ENCODE assay signal across 8 cellular contexts in genomic region chr11:111911563-111912401, GRCh38. TPM values are rescaled to one million over a fixed set of nuclear protein-coding genes. Genes with fewer than 3 reads are reported as not detected.
DNase-seq lines count a peak whose midpoint lies in the region; ATAC-seq, FAIRE-seq and TF ChIP-seq lines count a peak whose summit lies in the region.

CRYAB (minus strand) TSS chr11:111911770; CDS start chr11:111911724, 46 bp downstream.

- dilution Hi-C loops in endothelial cell of umbilical vein (cut with MboI; ENCODE audit: extremely low pct_ligation_motif_present, low sequenced_read_pairs), result no loop called here

- TF ChIP-seq CTCF in endothelial cell of umbilical vein (IDR thresholded peaks at IDR 0.05; ENCODE audit: extremely low read depth in 1 of 2, insufficient read depth in 1 of 2, low read depth in 1 of 2, low read length in 2 of 2), result no peak
- TF ChIP-seq CTCF in lower lobe of right lung (IDR thresholded peaks at IDR 0.05), result no peak
- TF ChIP-seq CTCF in tibial artery (IDR thresholded peaks at IDR 0.05), result no peak

- POLR2A ChIA-PET in endothelial cell of umbilical vein (lab: Charles Lee), result no interaction called here

- H3K27ac ChIP-seq in endothelial cell of umbilical vein (ENCODE audit: insufficient read depth, low read depth, low read length) (no peak within 1 kb of the TSS), lower lobe of right lung (peak within 1 kb of the TSS; percentile 83), tibial artery (peak within 1 kb of the TSS; percentile 92 to 98)

- CTCF ChIA-PET in endothelial cell of umbilical vein (lab: Charles Lee), result interaction anchor here (0.5 to 1.4 kb wide), 3 partner anchors 30 to 70 kb away, joined by 3 to 4 read pairs (median 3); no protein-coding TSS in a partner anchor

- H3K36me3 ChIP-seq in endothelial cell of umbilical vein (ENCODE audit: control insufficient read depth in 2 of 2, extremely low read depth in 1 of 2, insufficient read depth in 2 of 2, low read length in 2 of 2) (no peaks in the 10 kb centered on the region), lower lobe of right lung (peaks cover 9% of the 10 kb centered on the region), tibial artery (peaks cover 10 to 25% (median 13%) of the 10 kb centered on the region in 3 donors)

- peak within 1 kb of the TSS; percentile 22 for H2AFZ ChIP-seq in endothelial cell of umbilical vein (ENCODE audit: low read depth, low read length)

- H3K9me3 ChIP-seq in endothelial cell of umbilical vein (replicated peaks; ENCODE audit: control insufficient read depth, insufficient read depth, low read length) (no peaks in the 10 kb centered on the region), lower lobe of right lung (no peaks in the 10 kb centered on the region), tibial artery (no peaks in the 10 kb centered on the region)

- H3K4me1 ChIP-seq in endothelial cell of umbilical vein (ENCODE audit: control insufficient read depth, extremely low read depth, insufficient read depth, low read length) (peaks cover 6% of the 10 kb centered on the region), lower lobe of right lung (peaks cover 11% of the 10 kb centered on the region), tibial artery (peaks cover 0 to 55% (median 14%) of the 10 kb centered on the region in 4 donors)

- no peaks in the 10 kb centered on the region for H3K79me2 ChIP-seq in endothelial cell of umbilical vein (ENCODE audit: control insufficient read depth, insufficient read depth, low read length)

- no peak within 1 kb of the TSS for H3K9ac ChIP-seq in endothelial cell of umbilical vein (replicated peaks; ENCODE audit: extremely low read depth, insufficient read depth, low read length)

- ATAC-seq in lower lobe of right lung (peak; percentile 90 to 91), GM18861 (IDR thresholded peaks at IDR 0.05; ENCODE audit: unreplicated experiment) (no peak)

- no peak within 1 kb of the TSS for H3K4me2 ChIP-seq in endothelial cell of umbilical vein (ENCODE audit: insufficient read depth, low read length)

- TF ChIP-seq POLR2A in endothelial cell of umbilical vein (IDR thresholded peaks at IDR 0.05; ENCODE audit: low read depth, low read length), result no peak

- no TSS peak for BruUV-seq in endothelial cell of umbilical vein (replicated peaks; lab: Mats Ljungman, UMichigan)

- H3K9me1 ChIP-seq in endothelial cell of umbilical vein (replicated peaks; ENCODE audit: control insufficient read depth, extremely low read depth, insufficient read depth, low read length), result no peaks in the 10 kb centered on the region

- intact Hi-C loops in endothelial cell of umbilical vein (cut with micrococcal nuclease), result no loop called here
- intact Hi-C loops in lower lobe of right lung (cut with DNase I), result no loop called here
- intact Hi-C loops in tibial artery (cut with DNase I; ENCODE audit: low total_unique reads), result loop anchor here (2.0 kb wide), 1 partner anchor 15 kb away; no protein-coding TSS in a partner anchor

- no peaks in the 10 kb centered on the region for H4K20me1 ChIP-seq in endothelial cell of umbilical vein (replicated peaks; ENCODE audit: control insufficient read depth, extremely low read depth, insufficient read depth, low read length)

- DNase-seq in NCI-H446 treated with DMSO at 0.1 percent for 48 hours (lab: John Stamatoyannopoulos, UW) (peak; percentile 47), endothelial cell of umbilical vein (ENCODE audit: low read depth, low spot score) (no peak), lower lobe of right lung (peak; percentile 78), tibial artery (peak; percentile 96 to 99), NCI-H1930 (lab: John Stamatoyannopoulos, UW) (no peak), COR-L47 (lab: John Stamatoyannopoulos, UW) (no peak)
- no peak for DNase-seq in stimulated activated CD4-positive, alpha-beta T cell treated with anti-CD3 and anti-CD28 coated beads, Interleukin-4, amount 100 ng/mL, for 24 hours

- H3K27me3 ChIP-seq in endothelial cell of umbilical vein (ENCODE audit: control insufficient read depth in 2 of 2, insufficient read depth in 2 of 2, low read length in 2 of 2), result peaks cover 2 to 9% of the 10 kb centered on the region in 2 experiments
- H3K27me3 ChIP-seq in lower lobe of right lung (ENCODE audit: low read depth), result peaks cover 14% of the 10 kb centered on the region
- no peaks in the 10 kb centered on the region for H3K27me3 ChIP-seq in tibial artery

- no peak within 1 kb of the TSS for H3K4me3 ChIP-seq in endothelial cell of umbilical vein (replicated peaks in 1 of 3; ENCODE audit: insufficient read depth in 1 of 3, low read depth in 1 of 3, low read length in 3 of 3)
- peak within 1 kb of the TSS; percentile 59 for H3K4me3 ChIP-seq in lower lobe of right lung
- H3K4me3 ChIP-seq in tibial artery, result peak within 1 kb of the TSS; percentile 70 to 84

- FAIRE-seq in endothelial cell of umbilical vein (lab: Jason Lieb, UNC), result peak; percentile 26

TF ChIP-seq in endothelial cell of umbilical vein, 7 proteins besides CTCF, POLR2A, EP300 and RAD21:
- TF ChIP-seq FOS (IDR thresholded peaks at IDR 0.05; ENCODE audit: borderline replicate concordance, insufficient read depth, low read length), result no peak
- TF ChIP-seq MYC (IDR thresholded peaks at IDR 0.05; ENCODE audit: low read depth, low read length), result no peak
- TF ChIP-seq POLR2AphosphoS5 (IDR thresholded peaks at IDR 0.05; ENCODE audit: insufficient read depth, low read depth, low read length), result no peak

RNA-seq across cellular contexts. Expression of gene CRYAB, which starts in this region (rescaled TPM):
- total RNA-seq in endothelial cell of umbilical vein (not detected in 2 replicates), lower lobe of right lung (72.5 TPM)
- polyA plus RNA-seq in endothelial cell of umbilical vein, result 0.32 and 0.48 TPM in 2 replicates
- 0.12 and 0.23 TPM in 2 replicates for polyA plus RNA-seq in endothelial cell of umbilical vein (2011; cell fraction: cytosol; rRNA removed)
- not detected in 2 replicates for polyA plus RNA-seq in endothelial cell of umbilical vein (2011; cell fraction: nucleus; rRNA removed)
- 1.1 TPM in 1 of 2 replicates, not detected in the other for polyA plus RNA-seq in endothelial cell of umbilical vein (2012)
- polyA minus RNA-seq in endothelial cell of umbilical vein, result 0.49 and 0.58 TPM in 2 replicates
- not detected for polyA minus RNA-seq in endothelial cell of umbilical vein (2011; cell fraction: cytosol; rRNA and poly(A)+ RNA removed)
- not detected in 2 replicates for polyA minus RNA-seq in endothelial cell of umbilical vein (2011; cell fraction: nucleus; rRNA and poly(A)+ RNA removed)

Comparison
In these comparisons a context has a peak if more than half of its experiments do, and no peak if none do; other contexts are left out.
1. RNA of gene CRYAB (total RNA-seq): 72.5 TPM in lower lobe of right lung (single experiment); not detected in endothelial cell of umbilical vein; every median in the first group is over 10 times any median in the second.
2. DNase-seq: peak in NCI-H446 treated with DMSO at 0.1 percent for 48 hours (single experiment), lower lobe of right lung (single experiment) and tibial artery (2 of 2); none in endothelial cell of umbilical vein (single experiment), NCI-H1930 (0 of 2), COR-L47 (single experiment) and stimulated activated CD4-positive, alpha-beta T cell treated with anti-CD3 and anti-CD28 coated beads, Interleukin-4, amount 100 ng/mL, for 24 hours (single experiment).
3. H3K4me3 ChIP-seq: peak in lower lobe of right lung (single experiment) and tibial artery (2 of 2); none in endothelial cell of umbilical vein (0 of 3).